ENCODE assay signal across 10 cellular contexts in genomic region chr11:6214530-6214929, GRCh38. TPM values are rescaled to one million over a fixed set of nuclear protein-coding genes. Genes with fewer than 3 reads are reported as not detected.
"Had no signal": no experiment of that assay in that cellular context is flagged by ENCODE, and none has a peak within 500 bp of the region (broad histone marks: within the 10 kb centered on the region; RNA-seq: fewer than 3 reads in every experiment).

No MANE protein-coding gene starts in this region.

- H3K4me3 ChIP-seq: GM23338 had no signal

- FAIRE-seq: H1, H54, HTR-8/SVneo had no signal

- ATAC-seq: GM23338 had no signal

- DNase-seq: H9, HCEC 1CT, KBM-7 had no signal

- H3K27ac ChIP-seq: KMS-11 had no signal

- H3K9ac ChIP-seq: KMS-11 had no signal

RNA-seq across cellular contexts. Expression of gene C11orf42, which starts 9.2 kb away (rescaled TPM):
- total RNA-seq: GM23338, H1, H9, HT-29 had no signal
- polyA plus RNA-seq: GM23338, H1, IgD-negative memory B cell had no signal

RNA-seq across cellular contexts. Expression of gene OR52W1, which starts 15.5 kb away (rescaled TPM):
- total RNA-seq: GM23338, H1, H9, HT-29 had no signal
- polyA plus RNA-seq: GM23338, H1, IgD-negative memory B cell had no signal

RNA-seq across cellular contexts. Expression of gene CNGA4, which starts 24.4 kb away (rescaled TPM):
- total RNA-seq: GM23338, H1, HT-29 had no signal
- polyA plus RNA-seq: IgD-negative memory B cell had no signal

RNA-seq across cellular contexts. Expression of gene OR52B2, which starts 44.4 kb away (rescaled TPM):
- total RNA-seq: GM23338, H1, H9, HT-29 had no signal
- polyA plus RNA-seq: GM23338, IgD-negative memory B cell had no signal
